ENCODE assay signal across 9 cellular contexts in the genomic region with DNA sequence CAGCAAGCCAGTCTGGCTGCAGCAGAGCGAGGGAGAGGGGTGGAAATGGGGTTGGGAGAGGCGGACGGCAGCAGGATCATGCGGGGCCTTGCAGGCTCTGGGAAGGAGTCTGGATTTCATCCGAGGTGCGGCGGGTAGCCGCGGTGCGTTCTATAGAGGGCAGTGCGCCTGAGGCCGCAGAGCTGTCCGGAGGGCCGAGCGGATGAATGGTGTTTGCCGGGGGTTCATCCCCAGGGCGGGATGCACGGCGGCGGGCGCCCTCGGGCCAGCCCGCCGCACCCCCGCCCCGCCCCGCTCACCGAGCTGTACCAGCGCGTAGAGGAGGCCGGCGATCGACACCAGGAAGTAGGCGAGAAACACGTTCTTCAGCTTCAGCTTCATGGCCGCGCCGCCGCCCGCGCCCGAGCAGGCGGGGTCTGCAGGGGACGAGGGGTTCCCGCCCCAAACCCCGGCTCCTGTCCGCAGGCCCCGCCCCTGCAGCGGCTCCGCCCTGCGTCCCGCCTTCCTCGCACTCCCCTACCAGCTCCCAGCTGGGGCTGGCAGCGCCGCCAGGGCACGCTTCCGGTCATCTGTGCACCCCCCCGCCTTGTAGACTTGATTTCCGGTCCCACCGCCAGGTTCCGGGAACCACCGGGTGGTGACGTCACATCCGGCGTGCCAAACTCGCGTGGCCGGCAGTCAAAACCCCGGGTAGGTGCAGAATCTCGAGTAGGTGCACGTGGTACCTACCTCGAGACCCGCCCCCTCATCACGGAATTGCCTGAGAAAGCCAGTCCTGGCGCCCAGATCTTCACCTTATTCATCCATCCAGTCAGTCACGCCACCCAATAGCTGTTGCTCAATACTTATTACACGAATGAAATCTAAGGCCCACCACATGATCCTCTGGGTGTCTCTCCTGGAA.
A peak's percentile ranks its signal among the peaks of the same experiment; 100 is the strongest.
DNase-seq lines count a peak whose midpoint lies in the region; ATAC-seq, FAIRE-seq and TF ChIP-seq lines count a peak whose summit lies in the region.
"Had no signal": no experiment of that assay in that cellular context is flagged by ENCODE, and none has a peak within 500 bp of the region (broad histone marks: within the 10 kb centered on the region; RNA-seq: fewer than 3 reads in every experiment).

A gene (minus strand): TSS at position 420 of the 904 bp plus-strand sequence. CDS start 39 bp downstream, at position 381.

- DNase-seq in AG09309 (ENCODE audit: low read depth) (peak; percentile 91), NCI-H446 (lab: John Stamatoyannopoulos, UW) (peak; percentile 94 to 99)
- peak; percentile 92 for DNase-seq in activated CD4-positive, CD25-positive, alpha-beta regulatory T cell treated with anti-CD3 and anti-CD28 coated beads, Interleukin-2, amount 50 U/mL, for 16 hours (ENCODE audit: low read depth, low spot score)
- peak; percentile 95 for DNase-seq in central memory CD8-positive, alpha-beta T cell (ENCODE audit: low spot score in 2 of 2)
- peak; percentile 94 for DNase-seq in stimulated activated CD4-positive, alpha-beta T cell treated with anti-CD3 and anti-CD28 coated beads, Interleukin-12 subunit alpha, Interleukin-12 subunit beta, amount 100 ng/mL, for 4 hours

- H3K27ac Mint-ChIP-seq in central memory CD8-positive, alpha-beta T cell (ENCODE audit: low read depth), result peak within 1 kb of the TSS; percentile 93

- ATAC-seq in GM19025 (IDR thresholded peaks at IDR 0.05; ENCODE audit: low read depth, unreplicated experiment) (peak; percentile 96), HG03342 (IDR thresholded peaks at IDR 0.05; ENCODE audit: unreplicated experiment) (peak; percentile 92)
- ATAC-seq in central memory CD8-positive, alpha-beta T cell (replicated peaks; ENCODE audit: extremely low read depth, poor library complexity, severe bottlenecking), result peak; percentile 88

- H3K4me1 Mint-ChIP-seq in central memory CD8-positive, alpha-beta T cell, result peaks cover 19% of the 10 kb centered on the region

- H3K27me3 Mint-ChIP-seq in central memory CD8-positive, alpha-beta T cell, result no peaks in the 10 kb centered on the region

- peak; percentile 6 for TF ChIP-seq CTCF in AG09309 (IDR thresholded peaks at IDR 0.05; ENCODE audit: control insufficient read depth, insufficient read depth, low read depth, low read length, missing control alignments)

- peak; percentile 61 for FAIRE-seq in islet of Langerhans (lab: Jason Lieb, UNC)
- FAIRE-seq: colon had no signal

- peak within 1 kb of the TSS; percentile 61 for H3K4me3 ChIP-seq in AG09309 (ENCODE audit: control insufficient read depth, low read depth, low read length)

- H3K9me3 Mint-ChIP-seq in central memory CD8-positive, alpha-beta T cell, result no peaks in the 10 kb centered on the region

- H3K4me3 Mint-ChIP-seq in central memory CD8-positive, alpha-beta T cell, result peak within 1 kb of the TSS; percentile 90

- peaks cover 36% of the 10 kb centered on the region for H3K36me3 Mint-ChIP-seq in central memory CD8-positive, alpha-beta T cell (ENCODE audit: insufficient read depth)

Comparison
In these comparisons a context has a peak if more than half of its experiments do, and no peak if none do; other contexts are left out.
1. Peak in every context shown above with its lines: DNase-seq, ATAC-seq and H3K4me3 ChIP-seq.